In genomic region chr12:56332512-56333196, GRCh38 we compare ENCODE assay signal across 8 cellular contexts. TPM values are rescaled to one million over a fixed set of nuclear protein-coding genes. Genes with fewer than 3 reads are reported as not detected.
DNase-seq lines count a peak whose midpoint lies in the region; ATAC-seq and TF ChIP-seq lines count a peak whose summit lies in the region.

No MANE protein-coding gene starts in this region.

- no peak overlapping the region for H2BK5ac ChIP-seq in H9 (ENCODE audit: insufficient read length, low read length)

- H3K27ac Mint-ChIP-seq in H9, result peak overlapping the region; percentile 99; a peak in 6 of 7 replicates
- peak overlapping the region; percentile 99 for H3K27ac Mint-ChIP-seq in activated CD4-positive, alpha-beta memory T cell treated with anti-CD3 and anti-CD28 coated beads for 36 hours
- peak overlapping the region; percentile 95 for H3K27ac Mint-ChIP-seq in glutamatergic neuron (ENCODE audit: unreplicated experiment)

- TF ChIP-seq CTCF in H9 (conservative IDR thresholded peaks at IDR 0.05) (no peak), glutamatergic neuron (IDR thresholded peaks at IDR 0.05; ENCODE audit: partially characterized antibody, unreplicated experiment) (no peak), smooth muscle cell (IDR thresholded peaks at IDR 0.05; ENCODE audit: borderline replicate concordance, insufficient read depth, poor library complexity, severe bottlenecking) (no peak)

- no peak overlapping the region for H2BK15ac ChIP-seq in H9 (ENCODE audit: low read depth, low read length)

- H3T11ph ChIP-seq in H9 (ENCODE audit: low read length), result no peak overlapping the region

- peak overlapping the region; percentile 66 for H4K5ac ChIP-seq in H9 (ENCODE audit: insufficient read length, low read depth, low read length)

- H3K9me3 ChIP-seq in H9 (ENCODE audit: control insufficient read depth, low read depth, low read length) (no peaks in the 10 kb centered on the region), smooth muscle cell (replicated peaks; ENCODE audit: low read depth) (no peaks in the 10 kb centered on the region)

- H3K36me3 ChIP-seq in smooth muscle cell (ENCODE audit: low read depth), result no peaks in the 10 kb centered on the region

- intact Hi-C loops in activated CD4-positive, alpha-beta memory T cell treated with anti-CD3 and anti-CD28 coated beads for 36 hours (cut with micrococcal nuclease), result loop anchor here (1.0 to 5.0 kb wide), 5 partner anchors 28 to 355 kb away; partner anchors contain the start of genes CS, PTGES3, SPRYD4 and STAT2

- CTCF ChIA-PET in activated CD4-positive, alpha-beta memory T cell treated with anti-CD3 and anti-CD28 coated beads for 36 hours (lab: Charles Lee), result interaction anchor here (0.8 to 3.2 kb wide), 7 partner anchors 11 to 132 kb away, joined by 3 to 13 read pairs (median 4); partner anchors contain the start of genes ANKRD52, CNPY2 and STAT2

- no peaks in the 10 kb centered on the region for H3K79me1 ChIP-seq in H9 (ENCODE audit: insufficient read depth, low read depth, low read length, poor library complexity, severe bottlenecking)

- peak overlapping the region; percentile 3; the same call in 1 of the 2 replicates for H3K14ac ChIP-seq in H9 (ENCODE audit: insufficient read depth, low read length)

- no peak overlapping the region for H2BK120ac ChIP-seq in H9 (ENCODE audit: low read depth, low read length, poor library complexity, severe bottlenecking)

- no peak overlapping the region for H3K23ac ChIP-seq in H9 (ENCODE audit: insufficient read length, low read depth, low read length)

- ATAC-seq in GM19452 (IDR thresholded peaks at IDR 0.05; ENCODE audit: unreplicated experiment), result no peak

- no peaks in the 10 kb centered on the region for H3F3A ChIP-seq in smooth muscle cell (ENCODE audit: low read depth)

- H4K91ac ChIP-seq in H9 (ENCODE audit: insufficient read length, low read depth, low read length), result no peak overlapping the region

- H3K4me3 Mint-ChIP-seq in H9 (peak overlapping the region; percentile 82 to 91), glutamatergic neuron (ENCODE audit: unreplicated experiment) (peak overlapping the region; percentile 93)
- peak overlapping the region; percentile 94 for H3K4me3 Mint-ChIP-seq in activated CD4-positive, alpha-beta memory T cell treated with anti-CD3 and anti-CD28 coated beads for 36 hours

- H2AK5ac ChIP-seq in H9 (ENCODE audit: insufficient read length, low read length), result no peak overlapping the region

- no peak overlapping the region for H2BK20ac ChIP-seq in H9 (ENCODE audit: low read depth, low read length, poor library complexity, severe bottlenecking)

- H3K9me3 Mint-ChIP-seq in H9, result no peaks in the 10 kb centered on the region
- H3K9me3 Mint-ChIP-seq in activated CD4-positive, alpha-beta memory T cell treated with anti-CD3 and anti-CD28 coated beads for 36 hours, result no peaks in the 10 kb centered on the region
- H3K9me3 Mint-ChIP-seq in glutamatergic neuron (ENCODE audit: unreplicated experiment), result peaks cover 8% of the 10 kb centered on the region

- H3K9ac ChIP-seq in H9 (ENCODE audit: extremely low read depth, insufficient read length, low read length) (peak overlapping the region; percentile 81), smooth muscle cell (ENCODE audit: low read depth) (peak overlapping the region; percentile 81)

- POLR2A ChIA-PET in activated CD4-positive, alpha-beta memory T cell treated with anti-CD3 and anti-CD28 coated beads for 36 hours (lab: Charles Lee), result interaction anchor here (0.6 to 2.5 kb wide), 10 partner anchors 15 to 248 kb away, joined by 3 to 17 read pairs (median 5); partner anchors contain the start of genes CNPY2, CS, RNF41 and STAT2

- peak overlapping the region; percentile 28 for H4K8ac ChIP-seq in H9 (replicated peaks; ENCODE audit: insufficient read length, low read depth, low read length)

- H2AFZ ChIP-seq in H9 (ENCODE audit: low read length), result no peak overlapping the region
- H2AFZ ChIP-seq in smooth muscle cell (ENCODE audit: low read depth), result no peak overlapping the region

- no peaks in the 10 kb centered on the region for H4K20me1 ChIP-seq in H9 (ENCODE audit: control insufficient read depth, insufficient read depth, insufficient read length)
- no peaks in the 10 kb centered on the region for H4K20me1 ChIP-seq in smooth muscle cell (ENCODE audit: low read depth)

- no peaks in the 10 kb centered on the region; the same call in none of the 2 replicates for H3K27me3 Mint-ChIP-seq in H9 (ENCODE audit: low read depth)
- H3K27me3 Mint-ChIP-seq in activated CD4-positive, alpha-beta memory T cell treated with anti-CD3 and anti-CD28 coated beads for 36 hours, result no peaks in the 10 kb centered on the region
- peaks cover 3% of the 10 kb centered on the region for H3K27me3 Mint-ChIP-seq in glutamatergic neuron (ENCODE audit: unreplicated experiment)

- no peak overlapping the region for H3K4ac ChIP-seq in H9 (ENCODE audit: low read depth, low read length)

- no peak overlapping the region for H3K56ac ChIP-seq in H9 (ENCODE audit: insufficient read length, low read depth, low read length)

- H3K4me3 ChIP-seq in smooth muscle cell, result peak overlapping the region; percentile 62

- H3K4me2 ChIP-seq in H9 (ENCODE audit: insufficient read depth, insufficient read length, low read length) (peak overlapping the region; percentile 68), smooth muscle cell (peak overlapping the region; percentile 88)

- H3K18ac ChIP-seq in H9 (ENCODE audit: insufficient read length, low read depth, low read length), result peak overlapping the region; percentile 58

- H3K4me1 ChIP-seq in H9 (ENCODE audit: insufficient read depth, low read length) (peaks cover 4% of the 10 kb centered on the region; the same call in 1 of the 2 replicates), smooth muscle cell (ENCODE audit: low read depth) (no peaks in the 10 kb centered on the region)

- H3K27me3 ChIP-seq in H9 (ENCODE audit: insufficient read depth, low read length) (no peaks in the 10 kb centered on the region), smooth muscle cell (ENCODE audit: low read depth) (no peaks in the 10 kb centered on the region)

- H3K23me2 ChIP-seq in H9 (ENCODE audit: insufficient read length, low read depth, low read length, poor library complexity, severe bottlenecking), result peaks cover 9% of the 10 kb centered on the region

- DNase-seq in H9 (no peak), glutamatergic neuron (no peak), smooth muscle cell (lab: John Stamatoyannopoulos, UW; ENCODE audit: unreplicated experiment) (no peak), NCI-H1694 treated with DMSO at 0.1 percent for 48 hours (lab: John Stamatoyannopoulos, UW) (no peak), RPMI8226 (no peak), NCI-H2227 treated with DMSO at 0.1 percent for 48 hours (lab: John Stamatoyannopoulos, UW) (no peak)
- no peak for DNase-seq in activated CD4-positive, alpha-beta memory T cell treated with anti-CD3 and anti-CD28 coated beads for 36 hours

- peaks cover 24 to 25% of the 10 kb centered on the region in 2 experiments for H3K4me1 Mint-ChIP-seq in H9
- peaks cover 31% of the 10 kb centered on the region for H3K4me1 Mint-ChIP-seq in activated CD4-positive, alpha-beta memory T cell treated with anti-CD3 and anti-CD28 coated beads for 36 hours (ENCODE audit: low read depth)
- peaks cover 7% of the 10 kb centered on the region for H3K4me1 Mint-ChIP-seq in glutamatergic neuron (ENCODE audit: low read depth, unreplicated experiment)

- H3K27ac ChIP-seq in H9 (ENCODE audit: insufficient read length, low read depth, low read length) (peak overlapping the region; percentile 81), smooth muscle cell (ENCODE audit: low read depth) (peak overlapping the region; percentile 89)

- no CpG with 5 or more reads among the region's 11 CpGs for WGBS in H9 (ENCODE audit: extremely low coverage, insufficient read length, low lambda C conversion rate)
- WGBS in smooth muscle cell (ENCODE audit: low lambda C conversion rate), result 98% methylated on average over 11 of the region's 11 CpGs

- H2BK12ac ChIP-seq in H9 (ENCODE audit: insufficient read length, low read depth, low read length), result no peak overlapping the region

- H3K79me2 ChIP-seq in H9 (ENCODE audit: insufficient read depth, low read length), result no peaks in the 10 kb centered on the region
- no peaks in the 10 kb centered on the region for H3K79me2 ChIP-seq in smooth muscle cell (ENCODE audit: low read depth)

- H3K36me3 Mint-ChIP-seq in H9 (ENCODE audit: insufficient read depth in 1 of 3, low read depth in 3 of 3) (peaks cover 0 to 8% (median 3%) of the 10 kb centered on the region in 3 experiments; a peak in 3 of 7 replicates), glutamatergic neuron (ENCODE audit: unreplicated experiment) (no peaks in the 10 kb centered on the region)
- H3K36me3 Mint-ChIP-seq in activated CD4-positive, alpha-beta memory T cell treated with anti-CD3 and anti-CD28 coated beads for 36 hours, result no peaks in the 10 kb centered on the region

RNA-seq across cellular contexts. Expression of gene PAN2, which starts 1.1 kb away (rescaled TPM):
- 35.4 and 40.8 TPM in 2 replicates for total RNA-seq in H9 (2021)
- 10 to 100 TPM; 49.0 to 51.2 TPM for total RNA-seq in activated CD4-positive, alpha-beta memory T cell treated with anti-CD3 and anti-CD28 coated beads for 36 hours
- total RNA-seq in glutamatergic neuron (ENCODE audit: unreplicated experiment), result 101 TPM
- total RNA-seq in smooth muscle cell, result 20.3 and 55.6 TPM in 2 replicates
- polyA plus RNA-seq in smooth muscle cell, result 12.9 and 14.7 TPM in 2 replicates

RNA-seq across cellular contexts. Expression of gene IL23A, which starts 6.0 kb away (rescaled TPM):
- total RNA-seq in H9 (2021) (1.5 and 2.0 TPM in 2 replicates), glutamatergic neuron (ENCODE audit: unreplicated experiment) (0.42 TPM), smooth muscle cell (0.54 and 1.9 TPM in 2 replicates)
- total RNA-seq in activated CD4-positive, alpha-beta memory T cell treated with anti-CD3 and anti-CD28 coated beads for 36 hours, result 10 to 100 TPM; 47.6 to 48.5 TPM
- 0.35 and 0.85 TPM in 2 replicates for polyA plus RNA-seq in smooth muscle cell

RNA-seq across cellular contexts. Expression of gene CNPY2, which starts 16.9 kb away (rescaled TPM):
- total RNA-seq in H9 (2021) (203 and 221 TPM in 2 replicates), glutamatergic neuron (ENCODE audit: unreplicated experiment) (141 TPM), smooth muscle cell (147 and 171 TPM in 2 replicates)
- 10 to 100 TPM; 74.7 to 91.6 TPM for total RNA-seq in activated CD4-positive, alpha-beta memory T cell treated with anti-CD3 and anti-CD28 coated beads for 36 hours
- polyA plus RNA-seq in smooth muscle cell, result 334 and 342 TPM in 2 replicates

RNA-seq across cellular contexts. Expression of gene STAT2, which starts 27.3 kb away (rescaled TPM):
- total RNA-seq in H9 (2021) (47.8 and 49.9 TPM in 2 replicates), glutamatergic neuron (ENCODE audit: unreplicated experiment) (74.7 TPM), smooth muscle cell (141 and 148 TPM in 2 replicates)
- total RNA-seq in activated CD4-positive, alpha-beta memory T cell treated with anti-CD3 and anti-CD28 coated beads for 36 hours, result 100 to 1,000 TPM; 125 to 139 TPM
- 94.6 and 108 TPM in 2 replicates for polyA plus RNA-seq in smooth muscle cell

RNA-seq across cellular contexts. Expression of gene APOF, which starts 30.0 kb away (rescaled TPM):
- total RNA-seq in H9 (2021) (not detected in 2 replicates), glutamatergic neuron (ENCODE audit: unreplicated experiment) (not detected), smooth muscle cell (not detected in 2 replicates)
- total RNA-seq in activated CD4-positive, alpha-beta memory T cell treated with anti-CD3 and anti-CD28 coated beads for 36 hours, result not detected
- not detected in 2 replicates for polyA plus RNA-seq in smooth muscle cell

Comparison
In these comparisons a context has a peak if more than half of its experiments do, and no peak if none do; other contexts are left out.
1. RNA of gene IL23A, which starts 6.0 kb away (total RNA-seq): 47.6 to 48.5 TPM in activated CD4-positive, alpha-beta memory T cell treated with anti-CD3 and anti-CD28 coated beads for 36 hours; 1.5 to 2.0 TPM in H9, 0.54 to 1.9 TPM in smooth muscle cell and 0.42 TPM in glutamatergic neuron (single experiment); every median in the first group is over 10 times any median in the second.
2. Peak in every context shown above with its lines, with median percentiles within 50 percentile points of each other: H3K27ac Mint-ChIP-seq and H3K4me3 Mint-ChIP-seq.